ENCODE assay signal across 14 cellular contexts in genomic region chr7:79412438-79412837, GRCh38. TPM values are rescaled to one million over a fixed set of nuclear protein-coding genes. Genes with fewer than 3 reads are reported as not detected.
A peak's percentile ranks its signal among the peaks of the same experiment; 100 is the strongest.
DNase-seq lines count a peak whose midpoint lies in the region; ATAC-seq and TF ChIP-seq lines count a peak whose summit lies in the region.
"Had no signal": no experiment of that assay in that cellular context is flagged by ENCODE, and none has a peak within 500 bp of the region (broad histone marks: within the 10 kb centered on the region; RNA-seq: fewer than 3 reads in every experiment).

No MANE protein-coding gene starts in this region.

- H2AK9ac ChIP-seq in IMR-90 (replicated peaks; ENCODE audit: low read depth, low read length, poor library complexity), result no peak overlapping the region

- H3K4me3 ChIP-seq in IMR-90 (ENCODE audit: insufficient read depth, low read depth, low read length) (no peak overlapping the region), dorsolateral prefrontal cortex (peak overlapping the region in 34 of 59 donors; percentile 1 to 54 (median 20)), psoas muscle (no peak overlapping the region), ovary (no peak overlapping the region)
- H3K4me3 ChIP-seq: K562 had no signal

- CTCF ChIA-PET in IMR-90 (lab: Yijun Ruan, JAX), result interaction anchor here (1.3 kb wide), 1 partner anchor 13 kb away, joined by 3 read pairs; no protein-coding TSS in a partner anchor
- CTCF ChIA-PET in RWPE1 (lab: Yijun Ruan, JAX), result no interaction called here

- no peak overlapping the region for H4K91ac ChIP-seq in IMR-90 (ENCODE audit: insufficient read depth, low read depth, low read length)

- no peak overlapping the region for H2BK5ac ChIP-seq in IMR-90 (ENCODE audit: low read depth, low read length, poor library complexity, severe bottlenecking)

- H4K5ac ChIP-seq in IMR-90 (ENCODE audit: low read depth, low read length), result no peak overlapping the region

- H3K23ac ChIP-seq in IMR-90 (ENCODE audit: low read depth, low read length), result no peak overlapping the region

- H2BK15ac ChIP-seq in IMR-90 (ENCODE audit: low read depth, low read length), result no peak overlapping the region

- H2BK120ac ChIP-seq in IMR-90 (ENCODE audit: low read depth, low read length), result no peak overlapping the region

- in situ Hi-C loops in IMR-90 (cut with MboI; ENCODE audit: low sequenced_read_pairs), result no loop called here

- H3K79me1 ChIP-seq in IMR-90 (ENCODE audit: low read depth in 1 of 2, low read length in 2 of 2), result peaks cover 11% of the 10 kb centered on the region in 2 experiments

- no peak for TF ChIP-seq EP300 in ovary (IDR thresholded peaks at IDR 0.05)

- no peaks in the 10 kb centered on the region for H3K27me3 ChIP-seq in IMR-90 (ENCODE audit: control insufficient read depth, insufficient read depth, low read length)
- H3K27me3 ChIP-seq in dorsolateral prefrontal cortex, result no peaks in the 10 kb centered on the region
- no peaks in the 10 kb centered on the region for H3K27me3 ChIP-seq in psoas muscle (ENCODE audit: insufficient read depth in 3 of 3, low read length in 2 of 3)
- H3K27me3 ChIP-seq in ovary, result no peaks in the 10 kb centered on the region

- H2AFZ ChIP-seq in IMR-90 (replicated peaks; ENCODE audit: low read length, poor library complexity), result no peak overlapping the region

- no peaks in the 10 kb centered on the region for H3K9me3 ChIP-seq in IMR-90 (ENCODE audit: control insufficient read depth, insufficient read depth, low read length)
- H3K9me3 ChIP-seq in psoas muscle, result no peaks in the 10 kb centered on the region
- no peaks in the 10 kb centered on the region for H3K9me3 ChIP-seq in ovary

- H2AK5ac ChIP-seq in IMR-90 (ENCODE audit: low read depth, low read length), result peak overlapping the region; percentile 52; the same call in 1 of the 2 replicates

- no peak overlapping the region for H3K56ac ChIP-seq in IMR-90 (ENCODE audit: extremely low read depth, insufficient read depth, low read length)

- intact Hi-C loops in IMR-90 (cut with micrococcal nuclease) (no loop called here), dorsolateral prefrontal cortex (cut with DNase I) (no loop called here), psoas muscle (cut with DNase I) (no loop called here), ovary (cut with DNase I) (no loop called here)

- no peak overlapping the region for H3K4me2 ChIP-seq in IMR-90 (ENCODE audit: low read depth, low read length)

- POLR2A ChIA-PET in IMR-90 (lab: Charles Lee; ENCODE audit: unreplicated experiment), result no interaction called here
- POLR2A ChIA-PET in RWPE1 (lab: Yijun Ruan, JAX; ENCODE audit: low non-redundant PET), result no interaction called here

- TF ChIP-seq POLR2A in IMR-90 (IDR thresholded peaks at IDR 0.05; ENCODE audit: low read depth, low read length) (no peak), ovary (IDR thresholded peaks at IDR 0.05) (no peak)

- no peak overlapping the region for H3K9ac ChIP-seq in IMR-90 (ENCODE audit: low read depth, low read length)

- H3K4me1 ChIP-seq in IMR-90 (ENCODE audit: control insufficient read depth, insufficient read depth, low read length) (peaks cover 2% of the 10 kb centered on the region; the same call in 1 of the 2 replicates), psoas muscle (no peaks in the 10 kb centered on the region), ovary (ENCODE audit: insufficient read depth) (peaks cover 3% of the 10 kb centered on the region)

- TF ChIP-seq RAD21 in IMR-90 (IDR thresholded peaks at IDR 0.05; ENCODE audit: low read length), result no peak

- no CpG with 5 or more reads among the region's 3 CpGs for WGBS in IMR-90 (ENCODE audit: extremely low coverage in 2 of 2, insufficient read length in 1 of 2), 2 experiments
- 85 to 91% (median 86%) methylated on average over 3 of the region's 3 CpGs for WGBS in psoas muscle, 3 donors
- WGBS in ovary, 3 donors, result 90 to 97% (median 94%) methylated on average over 3 of the region's 3 CpGs

- H2BK20ac ChIP-seq in IMR-90 (ENCODE audit: low read depth, low read length), result no peak overlapping the region

- no peak overlapping the region for H3K18ac ChIP-seq in IMR-90 (ENCODE audit: low read depth, low read length)

- no peaks in the 10 kb centered on the region for H3K36me3 ChIP-seq in IMR-90 (ENCODE audit: control insufficient read depth, insufficient read depth, low read length)
- no peaks in the 10 kb centered on the region for H3K36me3 ChIP-seq in psoas muscle (ENCODE audit: insufficient read depth in 1 of 2, low read depth in 1 of 2)
- no peaks in the 10 kb centered on the region for H3K36me3 ChIP-seq in ovary

- no peak overlapping the region for H3K4ac ChIP-seq in IMR-90 (ENCODE audit: low read depth, low read length)

- BruUV-seq in IMR-90 (replicated peaks; lab: Mats Ljungman, UMichigan), result no TSS peak

- H3K9me1 ChIP-seq in IMR-90 (ENCODE audit: insufficient read depth, low read length), result no peaks in the 10 kb centered on the region

- ATAC-seq in IMR-90 (ENCODE audit: low read depth), result no peak
- ATAC-seq in psoas muscle, result no peak
- ATAC-seq: HCT116, HepG2, K562 had no signal

- no peak for TF ChIP-seq CTCF in IMR-90 (conservative IDR thresholded peaks at IDR 0.05; ENCODE audit: low read depth, low read length)
- TF ChIP-seq CTCF in dorsolateral prefrontal cortex (IDR thresholded peaks at IDR 0.05 in 54 of 56, conservative IDR thresholded peaks at IDR 0.05 in 2 of 56; ENCODE audit: low read depth in 1 of 56, partially characterized antibody in 56 of 56), result no peak
- no peak for TF ChIP-seq CTCF in RWPE1 (conservative IDR thresholded peaks at IDR 0.05; ENCODE audit: low read depth)
- no peak for TF ChIP-seq CTCF in psoas muscle (IDR thresholded peaks at IDR 0.05)
- no peak for TF ChIP-seq CTCF in ovary (IDR thresholded peaks at IDR 0.05)

- H3K27ac ChIP-seq in IMR-90 (ENCODE audit: insufficient read depth, low read length) (no peak overlapping the region), dorsolateral prefrontal cortex (peak overlapping the region; percentile 35 to 95 (median 87)), RWPE1 (no peak overlapping the region), psoas muscle (no peak overlapping the region), ovary (no peak overlapping the region)

- no peaks in the 10 kb centered on the region; the same call in 1 of the 2 replicates for H4K20me1 ChIP-seq in IMR-90 (ENCODE audit: insufficient read depth, low read length)

- no peak for DNase-seq in IMR-90
- DNase-seq in dorsolateral prefrontal cortex, result no peak
- peak; percentile 68 for DNase-seq in pons (ENCODE audit: low spot score)
- no peak for DNase-seq in RWPE1 (ENCODE audit: low spot score)
- DNase-seq in psoas muscle, result no peak
- DNase-seq in SIG-M5 (lab: John Stamatoyannopoulos, UW), result no peak
- DNase-seq in ovary, result no peak
- DNase-seq: C1 segment of cervical spinal cord; Calu3; CD4-positive, alpha-beta T cell; DMS 273 treated with DMSO at 0.1 percent for 48 hours had no signal

- H3K14ac ChIP-seq in IMR-90 (replicated peaks; ENCODE audit: low read depth, low read length), result no peak overlapping the region

- H4K8ac ChIP-seq in IMR-90 (ENCODE audit: low read depth in 2 of 2, low read length in 2 of 2), result no peak overlapping the region

- dilution Hi-C loops in IMR-90 (cut with HindIII; ENCODE audit: low sequenced_read_pairs, unreplicated experiment), result no loop called here

TF ChIP-seq in IMR-90, 13 proteins besides CTCF, POLR2A, EP300 and RAD21:
- TF ChIP-seq CEBPB (IDR thresholded peaks at IDR 0.05; ENCODE audit: low read depth, low read length), result no peak
- no peak for TF ChIP-seq CHD1 (IDR thresholded peaks at IDR 0.05; ENCODE audit: low read depth, low read length)
- no peak for TF ChIP-seq BHLHE40 (IDR thresholded peaks at IDR 0.05; ENCODE audit: low read depth, low read length)
- TF ChIP-seq USF2 (IDR thresholded peaks at IDR 0.05; ENCODE audit: low read depth, low read length), result no peak
- TF ChIP-seq SMC3 (IDR thresholded peaks at IDR 0.05; ENCODE audit: low read depth, low read length), result no peak
- TF ChIP-seq MAFK (IDR thresholded peaks at IDR 0.05; ENCODE audit: low read depth, low read length), result no peak
- TF ChIP-seq RFX5 (IDR thresholded peaks at IDR 0.05; ENCODE audit: low read depth, low read length), result no peak
- no peak for TF ChIP-seq RCOR1 (IDR thresholded peaks at IDR 0.05; ENCODE audit: insufficient replicate concordance, low read length)
- no peak for TF ChIP-seq FOS (IDR thresholded peaks at IDR 0.05; ENCODE audit: low read depth, low read length)
- no peak for TF ChIP-seq MAZ (IDR thresholded peaks at IDR 0.05; ENCODE audit: borderline replicate concordance, low read depth, low read length)
- TF ChIP-seq NFE2L2 (IDR thresholded peaks at IDR 0.05; ENCODE audit: low read depth, low read length), result no peak

RNA-seq across cellular contexts. Expression of gene MAGI2, which starts 41.0 kb away (rescaled TPM):
- total RNA-seq in IMR-90 (2012; rRNA removed) (17.9 and 27.2 TPM in 2 replicates), dorsolateral prefrontal cortex (100 to 1,000 TPM; 157 to 311 (median 217) TPM), psoas muscle (1 to 10 TPM; 1.3 to 2.5 (median 2.4) TPM), ovary (10 to 100 TPM; 16.6 to 20.4 (median 19.1) TPM)
- polyA plus RNA-seq in IMR-90 (2012; rRNA removed) (2.3 and 2.5 TPM in 2 replicates), psoas muscle (1 to 10 TPM in 1 of 3 donors, under 1 TPM in 2; 0.46 to 1.4 (median 0.53) TPM), ovary (10 to 100 TPM in 1 of 2 donors, 1 to 10 TPM in 1; 7.1 to 12.5 TPM)
- polyA plus RNA-seq in IMR-90 (2012; cell fraction: cytosol; rRNA removed), result 0.88 and 1.2 TPM in 2 replicates
- polyA plus RNA-seq in IMR-90 (2012; cell fraction: nucleus; rRNA removed; ENCODE audit: low replicate concordance), result 1.3 and 5.5 TPM in 2 replicates
- total RNA-seq: CD4-positive, alpha-beta T cell had no signal

Comparison
In these comparisons a context has a peak if more than half of its experiments do, and no peak if none do; other contexts are left out.
1. H3K27ac ChIP-seq: peak in dorsolateral prefrontal cortex (59 of 59); none in IMR-90 (single experiment), RWPE1 (single experiment), psoas muscle (single experiment) and ovary (0 of 2).
2. H3K4me3 ChIP-seq: peak in dorsolateral prefrontal cortex (34 of 59); none in IMR-90 (single experiment), psoas muscle (single experiment) and ovary (single experiment).